Comparison of ENCODE assay signal across 8 cellular contexts in genomic region chr2:157404363-157404762, GRCh38. TPM values are rescaled to one million over a fixed set of nuclear protein-coding genes. Genes with fewer than 3 reads are reported as not detected.
A peak's percentile ranks its signal among the peaks of the same experiment; 100 is the strongest.
DNase-seq lines count a peak whose midpoint lies in the region; ATAC-seq and TF ChIP-seq lines count a peak whose summit lies in the region.

No MANE protein-coding gene starts in this region.

- H3K4me1 Mint-ChIP-seq in stimulated activated naive CD8-positive, alpha-beta T cell treated with anti-CD3 and anti-CD28 coated beads, Interleukin-15, Interleukin-2, amounts not matched to agents 100 ng/mL and 50 ng/mL, for 24 hours (ENCODE audit: low read depth), result peaks cover 82% of the 10 kb centered on the region

- H3K27ac ChIP-seq in RWPE2 (ENCODE audit: poor library complexity, severe bottlenecking), result no peak overlapping the region

- H3K4me1 ChIP-seq in RWPE2 (ENCODE audit: insufficient read depth, poor library complexity, severe bottlenecking), result no peaks in the 10 kb centered on the region

- H3K4me3 Mint-ChIP-seq in stimulated activated naive CD8-positive, alpha-beta T cell treated with anti-CD3 and anti-CD28 coated beads, Interleukin-15, Interleukin-2, amounts not matched to agents 100 ng/mL and 50 ng/mL, for 24 hours, result peak overlapping the region; percentile 35

- intact Hi-C loops in left ventricle myocardium superior (cut with micrococcal nuclease), result no loop called here

- H3K27ac Mint-ChIP-seq in stimulated activated naive CD8-positive, alpha-beta T cell treated with anti-CD3 and anti-CD28 coated beads, Interleukin-15, Interleukin-2, amounts not matched to agents 100 ng/mL and 50 ng/mL, for 24 hours, result peak overlapping the region; percentile 86

- no peaks in the 10 kb centered on the region for H3K9me3 ChIP-seq in RWPE2 (ENCODE audit: severe bottlenecking)

- no peaks in the 10 kb centered on the region for H3K27me3 Mint-ChIP-seq in stimulated activated naive CD8-positive, alpha-beta T cell treated with anti-CD3 and anti-CD28 coated beads, Interleukin-15, Interleukin-2, amounts not matched to agents 100 ng/mL and 50 ng/mL, for 24 hours

- peaks cover 19% of the 10 kb centered on the region for H3K9me3 Mint-ChIP-seq in stimulated activated naive CD8-positive, alpha-beta T cell treated with anti-CD3 and anti-CD28 coated beads, Interleukin-15, Interleukin-2, amounts not matched to agents 100 ng/mL and 50 ng/mL, for 24 hours

- H3K36me3 Mint-ChIP-seq in stimulated activated naive CD8-positive, alpha-beta T cell treated with anti-CD3 and anti-CD28 coated beads, Interleukin-15, Interleukin-2, amounts not matched to agents 100 ng/mL and 50 ng/mL, for 24 hours (ENCODE audit: low read depth), result peaks cover 60% of the 10 kb centered on the region

- no peak overlapping the region for H3K4me3 ChIP-seq in RWPE2 (ENCODE audit: severe bottlenecking)

- ATAC-seq in GM18861 (IDR thresholded peaks at IDR 0.05; ENCODE audit: unreplicated experiment), result peak; percentile 98
- peak; percentile 99 for ATAC-seq in HG02885 (IDR thresholded peaks at IDR 0.05; ENCODE audit: poor library complexity, unreplicated experiment)
- peak; percentile 64; the same call in 1 of the 3 replicates for ATAC-seq in RWPE2 (ENCODE audit: low read depth)
- ATAC-seq in left ventricle myocardium superior, result no peak

- no peak for TF ChIP-seq CTCF in RWPE2 (IDR thresholded peaks at IDR 0.05; ENCODE audit: poor library complexity, severe bottlenecking)

- DNase-seq in RWPE2 (ENCODE audit: low spot score), result no peak
- DNase-seq in astrocyte of the hippocampus (ENCODE audit: low read depth, low spot score), result peak; percentile 5
- DNase-seq in left ventricle myocardium superior, result no peak
- no peak for DNase-seq in GOT3 (lab: John Stamatoyannopoulos, UW)
- DNase-seq in midbrain (lab: John Stamatoyannopoulos, UW), result no peak

- no peaks in the 10 kb centered on the region for H3K27me3 ChIP-seq in RWPE2 (ENCODE audit: insufficient read depth, poor library complexity, severe bottlenecking)

- H3K36me3 ChIP-seq in RWPE2 (ENCODE audit: low read depth), result no peaks in the 10 kb centered on the region

RNA-seq across cellular contexts. Expression of gene CYTIP, which starts 39.5 kb away (rescaled TPM):
- 1.2 TPM for total RNA-seq in left ventricle myocardium superior
